In genomic region chr14:97976861-97977260, GRCh38 we compare ENCODE assay signal across 1 cellular context.
TF ChIP-seq lines count a peak whose summit lies in the region.

No MANE protein-coding gene starts in this region.

TF ChIP-seq in GM23338, 12 proteins besides CTCF, POLR2A, EP300 and RAD21 (continued from another document):
- TF ChIP-seq ZNF462 (CRISPR knock-in tag; IDR thresholded peaks at IDR 0.05): no peak
- TF ChIP-seq CREB1 (CRISPR knock-in tag; IDR thresholded peaks at IDR 0.05; ENCODE audit: low read depth): no peak
- TF ChIP-seq NANOG (IDR thresholded peaks at IDR 0.05; ENCODE audit: borderline replicate concordance): no peak
